ENCODE assay signal across 8 cellular contexts in genomic region chr19:14006766-14007562, GRCh38. TPM values are rescaled to one million over a fixed set of nuclear protein-coding genes. Genes with fewer than 3 reads are reported as not detected.
A peak's percentile ranks its signal among the peaks of the same experiment; 100 is the strongest.
DNase-seq lines count a peak whose midpoint lies in the region; ATAC-seq and TF ChIP-seq lines count a peak whose summit lies in the region.

No MANE protein-coding gene starts in this region.

- intact Hi-C loops in A673 (cut with micrococcal nuclease; ENCODE audit: unreplicated experiment) = loop anchor here (5.0 kb wide), 1 partner anchor 65 kb away; the partner anchor contains the start of gene MISP3
- intact Hi-C loops in OCI-LY7 (cut with micrococcal nuclease; ENCODE audit: unreplicated experiment) = loop anchor here (1.0 kb wide), 2 partner anchors 55 to 74 kb away; partner anchors contain the start of gene DCAF15
- intact Hi-C loops in uterus (cut with DNase I; ENCODE audit: low total_unique reads) = no loop called here

- H3K9me2 ChIP-seq in OCI-LY7 (ENCODE audit: insufficient read depth, low read length) = no peaks in the 10 kb centered on the region

- H3K27me3 ChIP-seq in A673 (replicated peaks; ENCODE audit: insufficient read depth, low read depth, low read length, poor library complexity) (no peaks in the 10 kb centered on the region), uterus (no peaks in the 10 kb centered on the region)

- H3K9me3 ChIP-seq in A673 (ENCODE audit: low read depth, low read length, poor library complexity, severe bottlenecking) = no peaks in the 10 kb centered on the region
- no peaks in the 10 kb centered on the region for H3K9me3 ChIP-seq in OCI-LY7 (ENCODE audit: low read length)
- H3K9me3 ChIP-seq in uterus = no peaks in the 10 kb centered on the region

- peak overlapping the region; percentile 83 for H2AFZ ChIP-seq in OCI-LY7 (ENCODE audit: low read length)

- CTCF ChIA-PET in A673 (lab: Charles Lee) (interaction anchor here (0.6 kb wide), 1 partner anchor 443 kb away, joined by 3 read pairs; no protein-coding TSS in a partner anchor), OCI-LY7 (lab: Charles Lee; ENCODE audit: unreplicated experiment) (no interaction called here)

- peaks cover 11% of the 10 kb centered on the region for H3K4me1 ChIP-seq in A673 (ENCODE audit: insufficient read depth, low read length, poor library complexity, severe bottlenecking)
- H3K4me1 ChIP-seq in OCI-LY7 (ENCODE audit: insufficient read depth, low read length, poor library complexity, severe bottlenecking) = peaks cover 35% of the 10 kb centered on the region
- H3K4me1 ChIP-seq in uterus = no peaks in the 10 kb centered on the region

- no peaks in the 10 kb centered on the region for H3K27me3 Mint-ChIP-seq in mesothelial cell of epicardium (ENCODE audit: low read depth)

- TF ChIP-seq CTCF in A673 (conservative IDR thresholded peaks at IDR 0.05; ENCODE audit: low read depth, low read length) (no peak), OCI-LY7 (conservative IDR thresholded peaks at IDR 0.05; ENCODE audit: low read length) (no peak), coronary artery (IDR thresholded peaks at IDR 0.05) (no peak), mesothelial cell of epicardium (IDR thresholded peaks at IDR 0.05; ENCODE audit: unreplicated experiment) (no peak), uterus (IDR thresholded peaks at IDR 0.05) (peak in 1 of 4 experiments; percentile 4)

- no peaks in the 10 kb centered on the region for H3K36me3 ChIP-seq in A673 (ENCODE audit: insufficient read depth, low read length, poor library complexity, severe bottlenecking)
- no peaks in the 10 kb centered on the region for H3K36me3 ChIP-seq in OCI-LY7 (ENCODE audit: insufficient read depth, low read length)
- H3K36me3 ChIP-seq in uterus = no peaks in the 10 kb centered on the region

- no peaks in the 10 kb centered on the region for H3K36me3 Mint-ChIP-seq in mesothelial cell of epicardium

- in situ Hi-C loops in ACHN (cut with HindIII; ENCODE audit: low pct_ligation_motif_present, low pct_unique_long_range_greater_than_20kb, low sequenced_read_pairs) = no loop called here

- peak overlapping the region; percentile 99 for H3K27ac ChIP-seq in A673 (ENCODE audit: low read depth, low read length, poor library complexity, severe bottlenecking)
- H3K27ac ChIP-seq in OCI-LY7 (ENCODE audit: low read depth, low read length, poor library complexity, severe bottlenecking) = peak overlapping the region; percentile 87
- peak overlapping the region; percentile 87 to 100 for H3K27ac ChIP-seq in coronary artery
- peak overlapping the region; percentile 96 to 98 for H3K27ac ChIP-seq in uterus

- peak overlapping the region; percentile 77 for H3K4me2 ChIP-seq in OCI-LY7 (ENCODE audit: low read length)

- H4K20me1 ChIP-seq in OCI-LY7 (ENCODE audit: insufficient read depth, low read length) = no peaks in the 10 kb centered on the region

- H3K9me3 Mint-ChIP-seq in mesothelial cell of epicardium = no peaks in the 10 kb centered on the region

- TF ChIP-seq POLR2A in uterus (IDR thresholded peaks at IDR 0.05) = peak in 1 of 2 donors; percentile 61

- H3K4me1 Mint-ChIP-seq in mesothelial cell of epicardium = peaks cover 14% of the 10 kb centered on the region

- peak overlapping the region; percentile 91 for H3K4me3 ChIP-seq in A673 (ENCODE audit: low read depth, low read length, poor library complexity, severe bottlenecking)
- H3K4me3 ChIP-seq in OCI-LY7 (ENCODE audit: low read depth, low read length, poor library complexity, severe bottlenecking) = peak overlapping the region; percentile 78
- H3K4me3 ChIP-seq in coronary artery = peak overlapping the region; percentile 99
- peak overlapping the region; percentile 51 to 71 for H3K4me3 ChIP-seq in uterus

- POLR2A ChIA-PET in A673 (lab: Charles Lee; ENCODE audit: low non-redundant PET) (no interaction called here), OCI-LY7 (lab: Charles Lee) (interaction anchor here (0.5 to 5.6 kb wide), 5 partner anchors 12 to 124 kb away, joined by 3 to 39 read pairs (median 3); no protein-coding TSS in a partner anchor)

- H3K4me3 Mint-ChIP-seq in mesothelial cell of epicardium = peak overlapping the region; percentile 97

- TSS peak; percentile 90 for BruUV-seq in A673 (replicated peaks; lab: Mats Ljungman, UMichigan)
- BruUV-seq in OCI-LY7 (replicated peaks; lab: Mats Ljungman, UMichigan) = TSS peak; percentile 90

- peaks cover 32% of the 10 kb centered on the region; the same call in 1 of the 2 replicates for H3K79me2 ChIP-seq in OCI-LY7 (ENCODE audit: insufficient read depth, low read depth, low read length)

- ATAC-seq in GM18498 (IDR thresholded peaks at IDR 0.05; ENCODE audit: unreplicated experiment) (peak; percentile 38), HG02840 (IDR thresholded peaks at IDR 0.05; ENCODE audit: low FRiP score, unreplicated experiment) (peak; percentile 44)

- H3K27ac Mint-ChIP-seq in mesothelial cell of epicardium = peak overlapping the region; percentile 99

- DNase-seq in A673 (ENCODE audit: low spot score) (no peak), OCI-LY7 (ENCODE audit: low spot score) (no peak), coronary artery (ENCODE audit: low spot score) (no peak), mesothelial cell of epicardium (ENCODE audit: low spot score in 2 of 2, unreplicated experiment in 2 of 2) (peak; percentile 84 to 93), uterus (no peak), ACHN (no peak)

RNA-seq across cellular contexts. Expression of gene RFX1, which starts 0.8 kb away (rescaled TPM):
- 19.5 and 23.1 TPM in 2 replicates for total RNA-seq in A673 (2021)
- 3.5 and 4.4 TPM in 2 replicates for total RNA-seq in OCI-LY7 (2014; rRNA removed; shearing (Covaris generic))
- total RNA-seq in OCI-LY7 (2022) = 13.8 and 17.4 TPM in 2 replicates
- total RNA-seq in mesothelial cell of epicardium = 20.6 to 21.6 TPM (median 21.2 TPM) in 3 replicates
- total RNA-seq in uterus = 10 to 100 TPM in 1 of 4 donors, 1 to 10 TPM in 2, under 1 TPM in 1; 0.26 to 14.1 (median 4.1) TPM

RNA-seq across cellular contexts. Expression of gene RLN3, which starts 21.0 kb away (rescaled TPM):
- total RNA-seq in A673 (2021) (not detected in 2 replicates), OCI-LY7 (2022) (not detected in 2 replicates), mesothelial cell of epicardium (not detected in 3 replicates), uterus (not detected)
- total RNA-seq in OCI-LY7 (2014; rRNA removed; shearing (Covaris generic)) = not detected in 2 replicates

RNA-seq across cellular contexts. Expression of gene IL27RA, which starts 24.6 kb away (rescaled TPM):
- total RNA-seq in A673 (2021) = 5.4 and 6.0 TPM in 2 replicates
- total RNA-seq in OCI-LY7 (2014; rRNA removed; shearing (Covaris generic)) = 5.2 and 6.7 TPM in 2 replicates
- total RNA-seq in OCI-LY7 (2022) = 6.0 and 9.0 TPM in 2 replicates
- total RNA-seq in mesothelial cell of epicardium = 6.2 to 6.6 TPM (median 6.5 TPM) in 3 replicates
- total RNA-seq in uterus = 1 to 10 TPM; 1.0 to 10.0 (median 3.7) TPM

RNA-seq across cellular contexts. Expression of gene DCAF15, which starts 54.7 kb away (rescaled TPM):
- total RNA-seq in A673 (2021) (62.4 and 65.4 TPM in 2 replicates), OCI-LY7 (2022) (86.2 and 97.3 TPM in 2 replicates), mesothelial cell of epicardium (54.4 to 56.6 TPM (median 55.7 TPM) in 3 replicates), uterus (10 to 100 TPM; 11.2 to 39.6 (median 20.1) TPM)
- 61.0 and 71.3 TPM in 2 replicates for total RNA-seq in OCI-LY7 (2014; rRNA removed; shearing (Covaris generic))

RNA-seq across cellular contexts. Expression of gene PALM3, which starts 54.9 kb away (rescaled TPM):
- 18.5 and 21.8 TPM in 2 replicates for total RNA-seq in A673 (2021)
- 0.09 TPM in 1 of 2 replicates, not detected in the other for total RNA-seq in OCI-LY7 (2014; rRNA removed; shearing (Covaris generic))
- not detected in 2 replicates for total RNA-seq in OCI-LY7 (2022)
- 2.0 to 2.4 TPM (median 2.3 TPM) in 3 replicates for total RNA-seq in mesothelial cell of epicardium
- 1 to 10 TPM in 1 of 4 donors, under 1 TPM in 1, not detected in 2; 0.55 to 4.3 TPM for total RNA-seq in uterus

Comparison
In these comparisons a context has a peak if more than half of its experiments do, and no peak if none do; other contexts are left out.
1. DNase-seq: peak in mesothelial cell of epicardium (2 of 2); none in A673 (single experiment), OCI-LY7 (single experiment), coronary artery (single experiment), uterus (0 of 2) and ACHN (single experiment).
2. Peak in every context shown above with its lines, with median percentiles within 50 percentile points of each other: H3K27ac ChIP-seq and H3K4me3 ChIP-seq.